In the genomic region with DNA sequence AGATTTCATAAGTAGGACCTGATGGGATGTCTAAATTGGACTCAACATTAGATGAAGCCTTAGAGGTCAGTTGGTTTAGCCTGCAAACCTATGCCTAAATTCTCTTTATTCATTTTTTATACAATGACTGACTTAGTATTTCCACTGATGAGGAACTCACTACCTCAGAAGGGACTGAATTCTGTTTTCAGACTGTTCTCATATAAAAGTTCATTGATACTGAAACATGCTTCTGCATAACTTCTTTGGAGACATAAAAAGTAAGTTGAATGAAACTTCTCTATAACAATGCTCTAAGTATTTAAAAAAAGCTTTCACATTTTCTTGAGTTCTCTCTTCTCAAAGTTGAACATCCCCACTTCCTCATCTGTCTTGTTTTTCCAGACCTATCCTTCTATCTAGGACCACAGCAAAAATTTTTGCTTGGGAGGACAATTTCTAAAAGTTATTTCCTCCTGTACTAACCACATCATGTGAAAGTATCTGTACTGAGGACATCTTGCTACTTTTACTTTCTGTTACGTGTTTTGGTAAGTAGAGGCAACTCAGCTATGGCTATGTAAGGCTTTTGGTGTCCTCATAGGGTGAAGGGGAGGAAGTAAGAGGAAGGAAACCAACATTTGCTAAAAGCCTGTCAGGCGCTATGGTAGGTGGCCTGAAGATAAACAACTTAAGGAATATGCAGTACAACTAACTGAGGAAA, we compare ENCODE assay signal across 10 cellular contexts.
DNase-seq lines count a peak whose midpoint lies in the region; ATAC-seq, FAIRE-seq and TF ChIP-seq lines count a peak whose summit lies in the region.
"Had no signal": no experiment of that assay in that cellular context is flagged by ENCODE, and none has a peak within 500 bp of the region (broad histone marks: within the 10 kb centered on the region; RNA-seq: fewer than 3 reads in every experiment).

No MANE protein-coding gene starts in this region.

- H3K4me1 ChIP-seq in BLaER1 treated with 17β-estradiol and CSF1 and Interleukin-3, amounts not matched to agents 10 nM and 100 nM = peaks cover 10 to 27% (median 17%) of the 10 kb centered on the region in 10 experiments

- peak overlapping the region in 10 of 11 experiments; percentile 1 to 88 (median 52); a peak in 17 of 22 replicates for H3K4me2 ChIP-seq in BLaER1 treated with 17β-estradiol and CSF1 and Interleukin-3, amounts not matched to agents 10 nM and 100 nM

- H4K20me1 ChIP-seq in BLaER1 treated with 17β-estradiol and CSF1 and Interleukin-3, amounts not matched to agents 10 nM and 100 nM = peaks cover 0 to 34% (median 0%) of the 10 kb centered on the region in 11 experiments; a peak in 6 of 22 replicates

- H3K4me3 Mint-ChIP-seq in dendritic cell treated with granulocyte-macrophage colony-stimulating factor and Interleukin-4, amounts not matched to agents 40 ng/mL and 50 ng/mL, for 4 days = peak overlapping the region; percentile 60
- H3K4me3 Mint-ChIP-seq in chondrocyte (ENCODE audit: unreplicated experiment) = no peak overlapping the region
- H3K4me3 Mint-ChIP-seq: brain had no signal

- peaks cover 12% of the 10 kb centered on the region for H3K4me1 Mint-ChIP-seq in dendritic cell treated with granulocyte-macrophage colony-stimulating factor and Interleukin-4, amounts not matched to agents 40 ng/mL and 50 ng/mL, for 4 days (ENCODE audit: low read depth)
- H3K4me1 Mint-ChIP-seq in chondrocyte (ENCODE audit: low read depth) = peaks cover 8% of the 10 kb centered on the region

- H3K9ac ChIP-seq in BLaER1 treated with 17β-estradiol and CSF1 and Interleukin-3, amounts not matched to agents 10 nM and 100 nM = peak overlapping the region in 1 of 11 experiments; percentile 24; a peak in 3 of 22 replicates

- no peaks in the 10 kb centered on the region for H3K27me3 ChIP-seq in BLaER1 treated with 17β-estradiol and CSF1 and Interleukin-3, amounts not matched to agents 10 nM and 100 nM

- H3K36me3 Mint-ChIP-seq in dendritic cell treated with granulocyte-macrophage colony-stimulating factor and Interleukin-4, amounts not matched to agents 40 ng/mL and 50 ng/mL, for 4 days (ENCODE audit: low read depth) = peaks cover 47% of the 10 kb centered on the region
- peaks cover 25% of the 10 kb centered on the region for H3K36me3 Mint-ChIP-seq in chondrocyte (ENCODE audit: low read depth)

- H3K9me3 ChIP-seq in BLaER1 treated with 17β-estradiol and CSF1 and Interleukin-3, amounts not matched to agents 10 nM and 100 nM (replicated peaks in 1 of 11) = no peaks in the 10 kb centered on the region

- peak overlapping the region in 6 of 11 experiments; percentile 12 to 63 (median 32); a peak in 8 of 22 replicates for H3K27ac ChIP-seq in BLaER1 treated with 17β-estradiol and CSF1 and Interleukin-3, amounts not matched to agents 10 nM and 100 nM
- H3K27ac ChIP-seq: HL-60 had no signal

- ATAC-seq in HG03432 (IDR thresholded peaks at IDR 0.05; ENCODE audit: unreplicated experiment) = peak; percentile 91

- peak; percentile 93 for FAIRE-seq in GM19239 (lab: Jason Lieb, UNC)

- peak overlapping the region in 3 of 10 experiments; percentile 17 to 35 (median 23); a peak in 4 of 20 replicates for H3K4me3 ChIP-seq in BLaER1 treated with 17β-estradiol and CSF1 and Interleukin-3, amounts not matched to agents 10 nM and 100 nM

- no peak for TF ChIP-seq CTCF in chondrocyte (IDR thresholded peaks at IDR 0.05)

- peak overlapping the region; percentile 81 for H3K27ac Mint-ChIP-seq in dendritic cell treated with granulocyte-macrophage colony-stimulating factor and Interleukin-4, amounts not matched to agents 40 ng/mL and 50 ng/mL, for 4 days
- H3K27ac Mint-ChIP-seq in chondrocyte (ENCODE audit: unreplicated experiment) = no peak overlapping the region

- DNase-seq in GM19239 (ENCODE audit: insufficient read length, low spot score) (no peak), NCI-H1092 (lab: John Stamatoyannopoulos, UW) (no peak), SW480 (ENCODE audit: low spot score) (no peak), chondrocyte (ENCODE audit: low spot score) (no peak), NCI-H146 treated with DMSO at 0.1 percent for 48 hours (lab: John Stamatoyannopoulos, UW; ENCODE audit: unreplicated experiment) (no peak)

- H3K36me3 ChIP-seq in BLaER1 treated with 17β-estradiol and CSF1 and Interleukin-3, amounts not matched to agents 10 nM and 100 nM = peaks cover 66 to 96% (median 79%) of the 10 kb centered on the region in 11 experiments

- intact Hi-C loops in dendritic cell treated with granulocyte-macrophage colony-stimulating factor and Interleukin-4, amounts not matched to agents 40 ng/mL and 50 ng/mL, for 4 days (cut with micrococcal nuclease) = no loop called here

- H3K27me3 Mint-ChIP-seq in dendritic cell treated with granulocyte-macrophage colony-stimulating factor and Interleukin-4, amounts not matched to agents 40 ng/mL and 50 ng/mL, for 4 days = no peaks in the 10 kb centered on the region
- H3K27me3 Mint-ChIP-seq in chondrocyte (ENCODE audit: low read depth) = no peaks in the 10 kb centered on the region
- H3K27me3 Mint-ChIP-seq: brain had no signal

- H3K9me3 Mint-ChIP-seq in dendritic cell treated with granulocyte-macrophage colony-stimulating factor and Interleukin-4, amounts not matched to agents 40 ng/mL and 50 ng/mL, for 4 days = no peaks in the 10 kb centered on the region
- no peaks in the 10 kb centered on the region for H3K9me3 Mint-ChIP-seq in chondrocyte (ENCODE audit: low read depth)
- H3K9me3 Mint-ChIP-seq: brain had no signal
